Comparison of ENCODE assay signal across 8 cellular contexts in genomic region chr2:219522111-219523030, GRCh38. TPM values are rescaled to one million over a fixed set of nuclear protein-coding genes. Genes with fewer than 3 reads are reported as not detected.
DNase-seq lines count a peak whose midpoint lies in the region; ATAC-seq and TF ChIP-seq lines count a peak whose summit lies in the region.

No MANE protein-coding gene starts in this region.

- H3K79me2 ChIP-seq in neural cell (replicated peaks; ENCODE audit: insufficient read depth, low read length): no peaks in the 10 kb centered on the region

- peak in 1 of 7 experiments; percentile 10 for DNase-seq in CD8-positive, alpha-beta T cell
- DNase-seq in NCI-H2227 (lab: John Stamatoyannopoulos, UW; ENCODE audit: unreplicated experiment) (peak; percentile 72), endothelial cell (ENCODE audit: low spot score) (peak; percentile 49), cortex of kidney (lab: John Stamatoyannopoulos, UW) (no peak)
- no peak for DNase-seq in activated CD4-positive, alpha-beta T cell treated with anti-CD3 and anti-CD28 coated beads, Interleukin-2, amount 10 ng/mL, durations not matched to agents 7 days and 5 days

- H3K4me2 ChIP-seq in neural cell (ENCODE audit: low read length): no peak overlapping the region

- TF ChIP-seq CTCF in CD8-positive, alpha-beta T cell (IDR thresholded peaks at IDR 0.05): no peak
- TF ChIP-seq CTCF in endothelial cell (IDR thresholded peaks at IDR 0.05; ENCODE audit: unreplicated experiment) (no peak), neural cell (IDR thresholded peaks at IDR 0.05; ENCODE audit: poor library complexity, severe bottlenecking) (no peak)

- H3K36me3 Mint-ChIP-seq in CD8-positive, alpha-beta T cell: no peaks in the 10 kb centered on the region
- no peaks in the 10 kb centered on the region for H3K36me3 Mint-ChIP-seq in endothelial cell (ENCODE audit: low read depth, unreplicated experiment)
- H3K36me3 Mint-ChIP-seq in activated CD4-positive, alpha-beta T cell treated with anti-CD3 and anti-CD28 coated beads, Interleukin-2, amount 10 ng/mL, durations not matched to agents 7 days and 5 days (ENCODE audit: low read depth): no peaks in the 10 kb centered on the region

- no peak overlapping the region for H2AFZ ChIP-seq in neural cell (ENCODE audit: low read depth, low read length)

- H4K20me1 ChIP-seq in neural cell (ENCODE audit: insufficient read depth): no peaks in the 10 kb centered on the region

- TF ChIP-seq EP300 in neural cell (conservative IDR thresholded peaks at IDR 0.05; ENCODE audit: poor library complexity, severe bottlenecking): no peak

- CTCF ChIA-PET in CD8-positive, alpha-beta T cell (lab: Charles Lee): interaction anchor here (0.9 to 11.0 kb wide), 3 partner anchors 8 to 55 kb away, joined by 3 to 82 read pairs (median 4); no protein-coding TSS in a partner anchor
- CTCF ChIA-PET in activated CD4-positive, alpha-beta T cell treated with anti-CD3 and anti-CD28 coated beads, Interleukin-2, amount 10 ng/mL, durations not matched to agents 7 days and 5 days (lab: Charles Lee): interaction anchor here (2.3 kb wide), 1 partner anchor 27 kb away, joined by 7 read pairs; a partner anchor contains a TSS

- no peak overlapping the region for H3K27ac ChIP-seq in CD8-positive, alpha-beta T cell (ENCODE audit: low read depth, low read length)
- no peak overlapping the region for H3K27ac ChIP-seq in neural cell (ENCODE audit: low read length)

- no peaks in the 10 kb centered on the region for H3K9me3 Mint-ChIP-seq in CD8-positive, alpha-beta T cell
- H3K9me3 Mint-ChIP-seq in endothelial cell (ENCODE audit: unreplicated experiment): no peaks in the 10 kb centered on the region
- H3K9me3 Mint-ChIP-seq in activated CD4-positive, alpha-beta T cell treated with anti-CD3 and anti-CD28 coated beads, Interleukin-2, amount 10 ng/mL, durations not matched to agents 7 days and 5 days: no peaks in the 10 kb centered on the region

- no peak for ATAC-seq in CD8-positive, alpha-beta T cell
- ATAC-seq in GM21390 (IDR thresholded peaks at IDR 0.05; ENCODE audit: unreplicated experiment) (no peak), GM18873 (IDR thresholded peaks at IDR 0.05; ENCODE audit: low FRiP score, unreplicated experiment) (no peak)

- H3K4me1 ChIP-seq in CD8-positive, alpha-beta T cell (ENCODE audit: insufficient read depth, low read length): peaks cover 22% of the 10 kb centered on the region

- intact Hi-C loops in CD8-positive, alpha-beta T cell (cut with DNase I, micrococcal nuclease): no loop called here

- POLR2A ChIA-PET in CD8-positive, alpha-beta T cell (lab: Charles Lee): no interaction called here
- POLR2A ChIA-PET in activated CD4-positive, alpha-beta T cell treated with anti-CD3 and anti-CD28 coated beads, Interleukin-2, amount 10 ng/mL, durations not matched to agents 7 days and 5 days (lab: Charles Lee): no interaction called here

- peaks cover 12% of the 10 kb centered on the region for H3K4me1 Mint-ChIP-seq in CD8-positive, alpha-beta T cell (ENCODE audit: low read depth)
- peaks cover 45% of the 10 kb centered on the region for H3K4me1 Mint-ChIP-seq in endothelial cell (ENCODE audit: unreplicated experiment)
- H3K4me1 Mint-ChIP-seq in activated CD4-positive, alpha-beta T cell treated with anti-CD3 and anti-CD28 coated beads, Interleukin-2, amount 10 ng/mL, durations not matched to agents 7 days and 5 days: peaks cover 3% of the 10 kb centered on the region

- no peak overlapping the region for H3K27ac Mint-ChIP-seq in CD8-positive, alpha-beta T cell
- no peak overlapping the region for H3K27ac Mint-ChIP-seq in endothelial cell (ENCODE audit: unreplicated experiment)
- no peak overlapping the region for H3K27ac Mint-ChIP-seq in activated CD4-positive, alpha-beta T cell treated with anti-CD3 and anti-CD28 coated beads, Interleukin-2, amount 10 ng/mL, durations not matched to agents 7 days and 5 days

- peaks cover 80% of the 10 kb centered on the region for H3K27me3 Mint-ChIP-seq in CD8-positive, alpha-beta T cell (ENCODE audit: low read depth)
- peaks cover 37% of the 10 kb centered on the region for H3K27me3 Mint-ChIP-seq in endothelial cell (ENCODE audit: unreplicated experiment)
- H3K27me3 Mint-ChIP-seq in activated CD4-positive, alpha-beta T cell treated with anti-CD3 and anti-CD28 coated beads, Interleukin-2, amount 10 ng/mL, durations not matched to agents 7 days and 5 days: peaks cover 74% of the 10 kb centered on the region

- no peak overlapping the region for H3K9ac ChIP-seq in neural cell (ENCODE audit: low read length)

- H3K4me3 ChIP-seq in CD8-positive, alpha-beta T cell (ENCODE audit: low read depth, low read length): no peak overlapping the region
- H3K4me3 ChIP-seq in neural cell (ENCODE audit: low read length): peak overlapping the region; percentile 55

- H3K27me3 ChIP-seq in CD8-positive, alpha-beta T cell (ENCODE audit: insufficient read depth, low read length): peaks cover 38% of the 10 kb centered on the region
- H3K27me3 ChIP-seq in neural cell (ENCODE audit: insufficient read depth, low read depth, low read length): no peaks in the 10 kb centered on the region

- H3K9me3 ChIP-seq in CD8-positive, alpha-beta T cell (ENCODE audit: low read length): no peaks in the 10 kb centered on the region
- H3K9me3 ChIP-seq in neural cell (ENCODE audit: low read length): no peaks in the 10 kb centered on the region

- H3K36me3 ChIP-seq in CD8-positive, alpha-beta T cell (ENCODE audit: insufficient read depth, low read length): no peaks in the 10 kb centered on the region
- H3K36me3 ChIP-seq in neural cell (ENCODE audit: insufficient read depth, low read length): no peaks in the 10 kb centered on the region

- H3K4me3 Mint-ChIP-seq in CD8-positive, alpha-beta T cell: peak overlapping the region; percentile 26
- H3K4me3 Mint-ChIP-seq in endothelial cell (ENCODE audit: unreplicated experiment): no peak overlapping the region
- H3K4me3 Mint-ChIP-seq in activated CD4-positive, alpha-beta T cell treated with anti-CD3 and anti-CD28 coated beads, Interleukin-2, amount 10 ng/mL, durations not matched to agents 7 days and 5 days: no peak overlapping the region

- no peaks in the 10 kb centered on the region for H3K9me2 ChIP-seq in neural cell (ENCODE audit: insufficient read depth, low read length)

- no peaks in the 10 kb centered on the region for H3F3A ChIP-seq in neural cell (ENCODE audit: insufficient read depth, low read length, poor library complexity, severe bottlenecking)

- TF ChIP-seq RAD21 in neural cell (conservative IDR thresholded peaks at IDR 0.05): no peak

TF ChIP-seq in neural cell, 6 proteins besides CTCF, POLR2A, EP300 and RAD21 (continues in another document):
- TF ChIP-seq TAF1 (IDR thresholded peaks at IDR 0.05; ENCODE audit: low read depth): no peak
- no peak for TF ChIP-seq REST (IDR thresholded peaks at IDR 0.05; ENCODE audit: borderline replicate concordance)

RNA-seq across cellular contexts. Expression of gene ASIC4, which starts 8.1 kb away (rescaled TPM):
- total RNA-seq in CD8-positive, alpha-beta T cell: under 1 TPM in 1 of 2 experiments, not detected in 1; 0.14 TPM
- total RNA-seq in endothelial cell (ENCODE audit: unreplicated experiment): 1.6 TPM
- polyA plus RNA-seq in neural cell: 2.7 and 8.9 TPM in 2 replicates
- polyA minus RNA-seq in neural cell: 1.9 and 2.9 TPM in 2 replicates
- total RNA-seq in activated CD4-positive, alpha-beta T cell treated with anti-CD3 and anti-CD28 coated beads, Interleukin-2, amount 10 ng/mL, durations not matched to agents 7 days and 5 days: not detected

RNA-seq across cellular contexts. Expression of gene CHPF, which starts 21.2 kb away (rescaled TPM):
- 1 to 10 TPM; 5.2 to 6.2 TPM for total RNA-seq in CD8-positive, alpha-beta T cell
- 4.1 TPM for total RNA-seq in endothelial cell (ENCODE audit: unreplicated experiment)
- 24.3 and 28.6 TPM in 2 replicates for polyA plus RNA-seq in neural cell
- polyA minus RNA-seq in neural cell: 35.1 and 42.4 TPM in 2 replicates
- 1 to 10 TPM; 6.4 to 7.8 TPM for total RNA-seq in activated CD4-positive, alpha-beta T cell treated with anti-CD3 and anti-CD28 coated beads, Interleukin-2, amount 10 ng/mL, durations not matched to agents 7 days and 5 days

RNA-seq across cellular contexts. Expression of gene TMEM198, which starts 21.5 kb away (rescaled TPM):
- under 1 TPM; 0.31 to 0.46 TPM for total RNA-seq in CD8-positive, alpha-beta T cell
- total RNA-seq in endothelial cell (ENCODE audit: unreplicated experiment): not detected
- polyA plus RNA-seq in neural cell: 39.3 and 44.0 TPM in 2 replicates
- 39.7 and 50.9 TPM in 2 replicates for polyA minus RNA-seq in neural cell
- under 1 TPM; 0.44 to 0.69 TPM for total RNA-seq in activated CD4-positive, alpha-beta T cell treated with anti-CD3 and anti-CD28 coated beads, Interleukin-2, amount 10 ng/mL, durations not matched to agents 7 days and 5 days

RNA-seq across cellular contexts. Expression of gene GMPPA, which starts 23.7 kb away (rescaled TPM):
- total RNA-seq in CD8-positive, alpha-beta T cell: 10 to 100 TPM in 1 of 2 experiments, 1 to 10 TPM in 1; 9.4 to 15.0 TPM
- total RNA-seq in endothelial cell (ENCODE audit: unreplicated experiment): 30.2 TPM
- 16.9 and 20.4 TPM in 2 replicates for polyA plus RNA-seq in neural cell
- polyA minus RNA-seq in neural cell: 9.4 and 14.9 TPM in 2 replicates
- 10 to 100 TPM; 34.5 to 40.5 TPM for total RNA-seq in activated CD4-positive, alpha-beta T cell treated with anti-CD3 and anti-CD28 coated beads, Interleukin-2, amount 10 ng/mL, durations not matched to agents 7 days and 5 days

RNA-seq across cellular contexts. Expression of gene OBSL1, which starts 49.0 kb away (rescaled TPM):
- total RNA-seq in CD8-positive, alpha-beta T cell: under 1 TPM in 1 of 2 experiments, not detected in 1; 0.35 TPM
- 53.4 TPM for total RNA-seq in endothelial cell (ENCODE audit: unreplicated experiment)
- 59.7 and 75.2 TPM in 2 replicates for polyA plus RNA-seq in neural cell
- 44.8 and 45.3 TPM in 2 replicates for polyA minus RNA-seq in neural cell
- total RNA-seq in activated CD4-positive, alpha-beta T cell treated with anti-CD3 and anti-CD28 coated beads, Interleukin-2, amount 10 ng/mL, durations not matched to agents 7 days and 5 days: not detected

Comparison
In these comparisons a context has a peak if more than half of its experiments do, and no peak if none do; other contexts are left out.
1. DNase-seq: peak in NCI-H2227 (single experiment) and endothelial cell (single experiment); none in activated CD4-positive, alpha-beta T cell treated with anti-CD3 and anti-CD28 coated beads, Interleukin-2, amount 10 ng/mL, durations not matched to agents 7 days and 5 days (single experiment) and cortex of kidney (single experiment).